ENCODE assay signal across 22 cellular contexts in the genomic region with DNA sequence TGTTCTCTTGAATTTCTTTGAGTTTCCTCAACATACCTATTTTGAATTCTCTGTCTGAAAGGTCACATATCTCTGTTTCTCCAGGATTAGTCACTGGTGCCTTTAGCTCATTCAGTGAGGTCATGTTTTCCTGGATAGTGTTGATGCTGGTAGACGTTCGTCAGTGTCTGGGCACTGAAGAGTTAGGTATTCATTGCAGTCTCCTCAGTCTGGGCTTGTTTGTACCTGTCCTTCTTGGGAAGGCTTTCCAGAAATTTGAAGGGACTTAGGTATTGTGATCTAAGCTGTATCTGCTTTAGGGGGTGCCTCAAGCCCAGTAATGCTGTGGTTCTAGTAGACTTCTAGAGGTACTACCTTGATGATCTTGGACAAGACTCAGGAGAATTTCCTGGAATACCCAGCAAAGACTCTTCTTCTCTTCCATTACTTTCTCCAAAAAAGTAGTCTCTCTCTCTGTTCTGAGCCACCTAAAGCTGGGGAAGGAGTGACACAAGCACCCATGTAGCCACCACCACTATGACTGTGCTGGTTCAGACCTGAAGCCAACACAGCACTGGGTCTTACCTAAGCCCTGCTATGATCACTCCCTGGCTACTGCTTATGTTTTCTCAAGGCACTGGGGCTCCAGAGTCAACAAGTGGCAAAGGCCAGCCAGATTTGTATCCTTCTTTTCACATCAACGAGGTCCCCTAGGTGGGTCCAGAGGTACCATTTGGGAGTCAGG.
A peak's percentile ranks its signal among the peaks of the same experiment; 100 is the strongest.
DNase-seq lines count a peak whose midpoint lies in the region; ATAC-seq and TF ChIP-seq lines count a peak whose summit lies in the region.
"Had no signal": no experiment of that assay in that cellular context is flagged by ENCODE, and none has a peak within 500 bp of the region (broad histone marks: within the 10 kb centered on the region; RNA-seq: fewer than 3 reads in every experiment).

No MANE protein-coding gene starts in this region.

- H4K91ac ChIP-seq in trophoblast cell (ENCODE audit: low read depth, low read length), result peak overlapping the region; percentile 74

- H4K8ac ChIP-seq in trophoblast cell (ENCODE audit: low read depth, low read length), result peak overlapping the region; percentile 58

- no peak overlapping the region for H3K23ac ChIP-seq in trophoblast cell (ENCODE audit: low read length)

- H4K12ac ChIP-seq in trophoblast cell (ENCODE audit: low read depth, low read length), result no peak overlapping the region

- WGBS in mammary epithelial cell (ENCODE audit: low coverage, missing lambda C conversion rate), result 10% methylated on average over 3 of the region's 3 CpGs
- no CpG with 5 or more reads among the region's 3 CpGs for WGBS in trophoblast cell (ENCODE audit: extremely low coverage, insufficient coverage, insufficient read length)

- TF ChIP-seq CTCF in RWPE2 (IDR thresholded peaks at IDR 0.05; ENCODE audit: poor library complexity, severe bottlenecking) (no peak), mammary epithelial cell (conservative IDR thresholded peaks at IDR 0.05 in 1 of 2, IDR thresholded peaks at IDR 0.05 in 1 of 2; ENCODE audit: extremely low read depth in 1 of 2, insufficient read depth in 1 of 2, low read depth in 1 of 2, low read length in 2 of 2) (no peak)

- no peak overlapping the region for H2AFZ ChIP-seq in mammary epithelial cell (ENCODE audit: low read depth, low read length)
- no peak overlapping the region for H2AFZ ChIP-seq in trophoblast cell (ENCODE audit: insufficient read depth, low read length, poor library complexity)

- H3K27ac ChIP-seq in RWPE2 (ENCODE audit: poor library complexity, severe bottlenecking) (no peak overlapping the region), mammary epithelial cell (ENCODE audit: insufficient read depth, low read depth, low read length) (no peak overlapping the region), epithelial cell of prostate (peak overlapping the region; percentile 44), trophoblast cell (ENCODE audit: low read depth, low read length) (peak overlapping the region; percentile 20)
- H3K27ac ChIP-seq: A549; BLaER1 treated with 17β-estradiol and CSF1 and Interleukin-3, amounts not matched to agents 10 nM and 100 nM had no signal

- H3K4me3 ChIP-seq in RWPE2 (ENCODE audit: severe bottlenecking) (no peak overlapping the region), mammary epithelial cell (replicated peaks in 1 of 3; ENCODE audit: insufficient read depth in 1 of 3, low read depth in 2 of 3, low read length in 3 of 3) (no peak overlapping the region), trophoblast cell (ENCODE audit: low read depth, low read length) (no peak overlapping the region)
- H3K4me3 ChIP-seq: A549; BLaER1 treated with 17β-estradiol and CSF1 and Interleukin-3, amounts not matched to agents 10 nM and 100 nM; HAP-1 had no signal

- H3K9me3 ChIP-seq in RWPE2 (ENCODE audit: severe bottlenecking) (no peaks in the 10 kb centered on the region), mammary epithelial cell (replicated peaks; ENCODE audit: insufficient read depth, low read length) (no peaks in the 10 kb centered on the region), trophoblast cell (ENCODE audit: insufficient read depth, low read depth, low read length) (peaks cover 3% of the 10 kb centered on the region)
- H3K9me3 ChIP-seq: A549, BE2C, HAP-1 had no signal

- H2BK5ac ChIP-seq in trophoblast cell (ENCODE audit: low read depth, low read length, poor library complexity), result peak overlapping the region; percentile 86

- H3K4me1 ChIP-seq in RWPE2 (ENCODE audit: insufficient read depth, poor library complexity, severe bottlenecking) (peaks cover 4% of the 10 kb centered on the region), mammary epithelial cell (ENCODE audit: insufficient read depth, low read length) (no peaks in the 10 kb centered on the region), trophoblast cell (ENCODE audit: control insufficient read depth in 1 of 2, insufficient read depth in 2 of 2, low read length in 2 of 2) (no peaks in the 10 kb centered on the region)
- H3K4me1 ChIP-seq: A549; BE2C; BLaER1 treated with 17β-estradiol and CSF1 and Interleukin-3, amounts not matched to agents 10 nM and 100 nM; HAP-1 had no signal

- H2BK12ac ChIP-seq in trophoblast cell (ENCODE audit: low read length), result peak overlapping the region; percentile 33

- no peak overlapping the region for H3K4me2 ChIP-seq in mammary epithelial cell (ENCODE audit: insufficient read depth, low read depth, low read length)
- H3K4me2 ChIP-seq in trophoblast cell (ENCODE audit: low read length), result no peak overlapping the region
- H3K4me2 ChIP-seq: A549; BLaER1 treated with 17β-estradiol and CSF1 and Interleukin-3, amounts not matched to agents 10 nM and 100 nM had no signal

- in situ Hi-C loops in mammary epithelial cell (cut with MboI; ENCODE audit: low sequenced_read_pairs in 2 of 2), result no loop called here

- dilution Hi-C loops in mammary epithelial cell (cut with HindIII; ENCODE audit: low sequenced_read_pairs), result no loop called here

- no TSS peak for BruUV-seq in mammary epithelial cell (replicated peaks; lab: Mats Ljungman, UMichigan)

- H3K79me2 ChIP-seq in mammary epithelial cell (ENCODE audit: insufficient read depth, low read length), result no peaks in the 10 kb centered on the region
- no peaks in the 10 kb centered on the region for H3K79me2 ChIP-seq in trophoblast cell (ENCODE audit: control insufficient read depth, insufficient read depth, low read length, poor library complexity)

- CTCF ChIA-PET in mammary epithelial cell (lab: Charles Lee; ENCODE audit: low non-redundant PET), result no interaction called here

- no peak overlapping the region for H3K18ac ChIP-seq in trophoblast cell (ENCODE audit: low read length)

- H2BK120ac ChIP-seq in trophoblast cell (ENCODE audit: insufficient read depth, low read length, poor library complexity), result peak overlapping the region; percentile 68

- H3K79me1 ChIP-seq in trophoblast cell (ENCODE audit: low read length), result peaks cover 4% of the 10 kb centered on the region

- DNase-seq in RWPE2 (ENCODE audit: low spot score) (no peak), mammary epithelial cell (peak; percentile 74), epithelial cell of prostate (ENCODE audit: low read depth, low spot score) (peak; percentile 50), trophoblast cell (peak; percentile 83 to 89), NCI-H1436 treated with DMSO at 0.1 percent for 48 hours (lab: John Stamatoyannopoulos, UW) (no peak), cerebellar nuclear complex (lab: John Stamatoyannopoulos, UW) (no peak)
- DNase-seq: 8988T; ACHN; AML-193; BE2C; CD4-positive, alpha-beta T cell; CD8-positive, alpha-beta memory T cell; DMS 273 treated with DMSO at 0.1 percent for 48 hours; DMS79; EL; GF-D8; GOT3; HFFc6 had no signal

- H3K27me3 ChIP-seq in RWPE2 (ENCODE audit: insufficient read depth, poor library complexity, severe bottlenecking) (no peaks in the 10 kb centered on the region), mammary epithelial cell (ENCODE audit: insufficient read depth, low read length) (no peaks in the 10 kb centered on the region), trophoblast cell (ENCODE audit: insufficient read depth, low read length) (no peaks in the 10 kb centered on the region)
- H3K27me3 ChIP-seq: BE2C; BLaER1 treated with 17β-estradiol and CSF1 and Interleukin-3, amounts not matched to agents 10 nM and 100 nM had no signal

- intact Hi-C loops in mammary epithelial cell (cut with micrococcal nuclease), result no loop called here

- H2AK5ac ChIP-seq in trophoblast cell (ENCODE audit: low read length), result no peak overlapping the region

- no peaks in the 10 kb centered on the region for H3K36me3 ChIP-seq in RWPE2 (ENCODE audit: low read depth)
- no peaks in the 10 kb centered on the region for H3K36me3 ChIP-seq in mammary epithelial cell (ENCODE audit: insufficient read depth, low read length)
- H3K36me3 ChIP-seq in trophoblast cell (ENCODE audit: control insufficient read depth in 1 of 2, insufficient read depth in 2 of 2, low read length in 2 of 2), result no peaks in the 10 kb centered on the region
- H3K36me3 ChIP-seq: BE2C; BLaER1 treated with 17β-estradiol and CSF1 and Interleukin-3, amounts not matched to agents 10 nM and 100 nM; HAP-1 had no signal

- peak overlapping the region; percentile 68 for H3K14ac ChIP-seq in trophoblast cell (ENCODE audit: low read length)

- no peaks in the 10 kb centered on the region for H4K20me1 ChIP-seq in mammary epithelial cell (ENCODE audit: insufficient read depth, low read length)
- H4K20me1 ChIP-seq: BLaER1 treated with 17β-estradiol and CSF1 and Interleukin-3, amounts not matched to agents 10 nM and 100 nM had no signal

- ATAC-seq in RWPE2 (ENCODE audit: low read depth) (peak; percentile 38; the same call in 1 of the 3 replicates), HG02981 (IDR thresholded peaks at IDR 0.05; ENCODE audit: unreplicated experiment) (no peak)
- ATAC-seq: A549 had no signal

- H3K9ac ChIP-seq in mammary epithelial cell (ENCODE audit: insufficient read depth, low read length) (no peak overlapping the region), trophoblast cell (ENCODE audit: low read length) (no peak overlapping the region)
- H3K9ac ChIP-seq: BLaER1 treated with 17β-estradiol and CSF1 and Interleukin-3, amounts not matched to agents 10 nM and 100 nM had no signal

- peak overlapping the region; percentile 82 for H3K4ac ChIP-seq in trophoblast cell (ENCODE audit: low read depth, low read length)

Comparison
In these comparisons a context has a peak if more than half of its experiments do, and no peak if none do; other contexts are left out.
1. DNase-seq: peak in mammary epithelial cell (single experiment), epithelial cell of prostate (single experiment) and trophoblast cell (2 of 2); none in RWPE2 (single experiment), NCI-H1436 treated with DMSO at 0.1 percent for 48 hours (single experiment) and cerebellar nuclear complex (0 of 2).
2. H3K27ac ChIP-seq: peak in epithelial cell of prostate (single experiment) and trophoblast cell (single experiment); none in RWPE2 (single experiment) and mammary epithelial cell (single experiment).